ENCODE assay signal across 26 cellular contexts in the genomic region with DNA sequence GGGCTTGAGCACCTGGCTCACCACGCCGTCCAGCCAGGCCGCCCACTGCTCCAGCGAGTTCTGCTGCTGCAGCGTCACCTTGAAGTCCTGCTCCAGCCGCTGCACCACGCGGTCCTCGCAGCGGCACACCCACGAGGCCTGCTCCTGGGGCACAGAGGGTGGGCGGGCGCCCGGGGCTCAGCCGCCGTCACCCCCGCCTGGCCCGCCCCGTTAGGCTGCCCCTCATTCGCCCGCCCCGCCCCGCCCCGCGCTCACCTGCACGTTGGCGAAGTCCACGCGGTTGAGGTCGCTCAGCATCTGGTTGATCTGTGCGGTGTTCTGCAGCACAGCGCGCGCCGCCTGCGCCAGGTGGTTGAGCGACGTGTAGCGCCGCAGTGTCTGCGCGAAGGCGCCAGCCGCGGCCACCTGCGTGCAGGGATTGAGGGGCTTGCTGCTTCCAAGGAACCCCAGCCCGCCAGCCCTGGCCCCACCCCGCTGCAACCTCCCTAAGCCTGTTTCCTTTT. TPM values are rescaled to one million over a fixed set of nuclear protein-coding genes. Genes with fewer than 3 reads are reported as not detected.
DNase-seq lines count a peak whose midpoint lies in the region; ATAC-seq and TF ChIP-seq lines count a peak whose summit lies in the region.
"Had no signal": no experiment of that assay in that cellular context is flagged by ENCODE, and none has a peak within 500 bp of the region (broad histone marks: within the 10 kb centered on the region; RNA-seq: fewer than 3 reads in every experiment).

No MANE protein-coding gene starts in this region.

- H3K4me2 ChIP-seq in SK-N-SH (no peak overlapping the region), hepatocyte (no peak overlapping the region), smooth muscle cell (peak overlapping the region; percentile 83)

- H2AFZ ChIP-seq in SK-N-SH (ENCODE audit: low read depth) (no peak overlapping the region), hepatocyte (no peak overlapping the region), smooth muscle cell (ENCODE audit: low read depth) (no peak overlapping the region)
- H2AFZ ChIP-seq: neural progenitor cell had no signal

- H3K9me2 ChIP-seq in SK-N-SH (no peaks in the 10 kb centered on the region), hepatocyte (replicated peaks; ENCODE audit: insufficient read depth) (no peaks in the 10 kb centered on the region)

- H3K4me3 ChIP-seq in SK-N-SH (ENCODE audit: low read depth in 2 of 2, low read length in 1 of 2) = no peak overlapping the region
- no peak overlapping the region for H3K4me3 ChIP-seq in hepatocyte
- no peak overlapping the region for H3K4me3 ChIP-seq in smooth muscle cell
- H3K4me3 ChIP-seq: cardiac muscle cell, colonic mucosa had no signal

- TF ChIP-seq POLR2A in erythroblast (IDR thresholded peaks at IDR 0.05; ENCODE audit: low read length) = no peak

- no peaks in the 10 kb centered on the region for H3K79me2 ChIP-seq in SK-N-SH (ENCODE audit: insufficient read depth)
- no peaks in the 10 kb centered on the region for H3K79me2 ChIP-seq in hepatocyte
- no peaks in the 10 kb centered on the region for H3K79me2 ChIP-seq in smooth muscle cell (ENCODE audit: low read depth)

- 97% methylated on average over 31 of the region's 48 CpGs for WGBS in SK-N-SH (ENCODE audit: low lambda C conversion rate)
- 93% methylated on average over 19 of the region's 48 CpGs for WGBS in hepatocyte (ENCODE audit: low lambda C conversion rate, missing lambda C conversion rate)
- WGBS in smooth muscle cell (ENCODE audit: low lambda C conversion rate) = 73% methylated on average over 28 of the region's 48 CpGs

- no peak overlapping the region for H3K27ac ChIP-seq in SK-N-SH (ENCODE audit: low read depth in 2 of 2, low read length in 1 of 2)
- no peak overlapping the region for H3K27ac ChIP-seq in hepatocyte
- no peak overlapping the region for H3K27ac ChIP-seq in smooth muscle cell (ENCODE audit: low read depth)
- H3K27ac ChIP-seq: 22Rv1, ascending aorta, cardiac muscle cell, colonic mucosa, neural progenitor cell, WERI-Rb-1 had no signal

- H3K9ac ChIP-seq in SK-N-SH = no peak overlapping the region
- H3K9ac ChIP-seq in smooth muscle cell (ENCODE audit: low read depth) = no peak overlapping the region
- H3K9ac ChIP-seq: neural progenitor cell had no signal

- CTCF ChIA-PET in SK-N-SH (lab: Yijun Ruan, JAX) = no interaction called here

- H3K9me3 ChIP-seq in SK-N-SH (no peaks in the 10 kb centered on the region), hepatocyte (ENCODE audit: low read depth) (no peaks in the 10 kb centered on the region), smooth muscle cell (replicated peaks; ENCODE audit: low read depth) (no peaks in the 10 kb centered on the region)
- H3K9me3 ChIP-seq: ascending aorta, colonic mucosa had no signal

- ATAC-seq in SK-N-SH treated with all-trans-retinoic acid at 6 μM for 48 hours = peak; percentile 8; the same call in 1 of the 3 replicates
- ATAC-seq in HG03378 (IDR thresholded peaks at IDR 0.05; ENCODE audit: unreplicated experiment) = no peak
- ATAC-seq: sciatic nerve; stimulated activated naive B cell treated with anti-CD40 and anti-IgM and Interleukin-4, amounts not matched to agents 10 μg/mL and 1 μg/mL and 100 μg/mL, for 72 hours had no signal

- H3K4me1 ChIP-seq in SK-N-SH (ENCODE audit: control insufficient read depth in 1 of 2, insufficient read depth in 2 of 2, low read depth in 1 of 2, low read length in 1 of 2) (peaks cover 0 to 2% of the 10 kb centered on the region in 2 experiments; a peak in 1 of 4 replicates), hepatocyte (ENCODE audit: insufficient read depth) (no peaks in the 10 kb centered on the region), smooth muscle cell (ENCODE audit: low read depth) (peaks cover 13% of the 10 kb centered on the region)
- H3K4me1 ChIP-seq: ascending aorta, colonic mucosa had no signal

- TF ChIP-seq RAD21 in SK-N-SH (IDR thresholded peaks at IDR 0.05; ENCODE audit: low read length) = no peak

- TF ChIP-seq EP300 in SK-N-SH (IDR thresholded peaks at IDR 0.05; ENCODE audit: borderline replicate concordance in 1 of 2, low read depth in 1 of 2, low read length in 1 of 2) = no peak

- H4K20me1 ChIP-seq in SK-N-SH (ENCODE audit: insufficient read depth) = no peaks in the 10 kb centered on the region
- H4K20me1 ChIP-seq in hepatocyte (ENCODE audit: insufficient read depth, poor library complexity, severe bottlenecking) = no peaks in the 10 kb centered on the region
- no peaks in the 10 kb centered on the region for H4K20me1 ChIP-seq in smooth muscle cell (ENCODE audit: low read depth)

- H3K27me3 ChIP-seq in SK-N-SH (ENCODE audit: insufficient read depth) (no peaks in the 10 kb centered on the region), hepatocyte (no peaks in the 10 kb centered on the region), smooth muscle cell (ENCODE audit: low read depth) (no peaks in the 10 kb centered on the region)
- H3K27me3 ChIP-seq: ascending aorta, colonic mucosa had no signal

- POLR2A ChIA-PET in SK-N-SH (lab: Yijun Ruan, JAX) = no interaction called here

- TF ChIP-seq CTCF in SK-N-SH (IDR thresholded peaks at IDR 0.05) (no peak), hepatocyte (IDR thresholded peaks at IDR 0.05; ENCODE audit: poor library complexity) (no peak), smooth muscle cell (IDR thresholded peaks at IDR 0.05; ENCODE audit: borderline replicate concordance, insufficient read depth, poor library complexity, severe bottlenecking) (no peak)

- peaks cover 7% of the 10 kb centered on the region for H3F3A ChIP-seq in SK-N-SH (replicated peaks; ENCODE audit: insufficient read depth)
- H3F3A ChIP-seq in smooth muscle cell (ENCODE audit: low read depth) = peaks cover 9% of the 10 kb centered on the region

- H3K36me3 ChIP-seq in SK-N-SH (replicated peaks in 1 of 2; ENCODE audit: control insufficient read depth in 1 of 2, insufficient read depth in 2 of 2, low read length in 1 of 2) (peaks cover 0 to 35% of the 10 kb centered on the region in 2 experiments), hepatocyte (replicated peaks; ENCODE audit: insufficient read depth, low read depth) (no peaks in the 10 kb centered on the region), smooth muscle cell (ENCODE audit: low read depth) (no peaks in the 10 kb centered on the region)
- H3K36me3 ChIP-seq: neural progenitor cell had no signal

- no peak for DNase-seq in SK-N-SH
- DNase-seq in hepatocyte (ENCODE audit: low spot score) = peak; percentile 2
- DNase-seq in smooth muscle cell (lab: John Stamatoyannopoulos, UW; ENCODE audit: unreplicated experiment) = no peak
- no peak for DNase-seq in erythroblast (lab: John Stamatoyannopoulos, UW)
- DNase-seq: activated CD4-positive, alpha-beta T cell treated with anti-CD3 and anti-CD28 coated beads, Interleukin-2, amount 10 ng/mL, durations not matched to agents 24 days and 14 days; activated gamma-delta T cell; activated naive CD8-positive, alpha-beta T cell treated with anti-CD3 and anti-CD28 coated beads, Interleukin-2, amount 10 ng/mL, durations not matched to agents 7 days and 5 days; activated T-cell treated with anti-CD3 and anti-CD28 coated beads, Interleukin-2, amount 50 U/mL, for 24 hours; CD4-positive, CD25-positive, alpha-beta regulatory T cell; colonic mucosa; effector CD8-positive, alpha-beta T cell; head of caudate nucleus; left colon; stimulated activated CD4-positive, alpha-beta T cell treated with anti-CD3 and anti-CD28 coated beads, Interleukin-4, amount 100 ng/mL, for 4 hours; stimulated activated naive B cell treated with anti-CD40 and anti-IgM and Interleukin-4, amounts not matched to agents 10 μg/mL and 1 μg/mL and 100 μg/mL, for 72 hours; T-helper 9 cell; WERI-Rb-1 had no signal

TF ChIP-seq in SK-N-SH treated with all-trans-retinoic acid at 6 μM for 48 hours, 23 proteins besides CTCF, POLR2A, EP300 and RAD21 (continues in another document):
- no peak for TF ChIP-seq GLIS3 (CRISPR knock-in tag; IDR thresholded peaks at IDR 0.05)
- TF ChIP-seq BACH2 (CRISPR knock-in tag; IDR thresholded peaks at IDR 0.05; ENCODE audit: borderline replicate concordance) = no peak
- no peak for TF ChIP-seq PPARA (CRISPR knock-in tag; IDR thresholded peaks at IDR 0.05; ENCODE audit: borderline replicate concordance)

TF ChIP-seq in SK-N-SH, 30 proteins besides CTCF, POLR2A, EP300 and RAD21 (continues in another document):
- TF ChIP-seq MEF2A (IDR thresholded peaks at IDR 0.05; ENCODE audit: borderline replicate concordance, low read depth) = no peak
- TF ChIP-seq ELF1 (IDR thresholded peaks at IDR 0.05) = no peak

RNA-seq across cellular contexts. Expression of a gene that starts 11.3 kb away (rescaled TPM):
- 36.7 and 55.6 TPM in 2 replicates for polyA plus RNA-seq in SK-N-SH (2012; rRNA removed)
- polyA plus RNA-seq in SK-N-SH (2012; cell fraction: cytosol; rRNA removed) = 12.5 and 21.6 TPM in 2 replicates
- polyA plus RNA-seq in SK-N-SH (2012; cell fraction: nucleus; rRNA removed) = 239 and 253 TPM in 2 replicates
- 9.3 and 13.4 TPM in 2 replicates for total RNA-seq in hepatocyte
- 16.4 and 19.0 TPM in 2 replicates for polyA plus RNA-seq in hepatocyte
- total RNA-seq in smooth muscle cell = 12.4 and 15.9 TPM in 2 replicates
- 27.0 and 30.9 TPM in 2 replicates for polyA plus RNA-seq in smooth muscle cell

RNA-seq across cellular contexts. Expression of a gene that starts 25.4 kb away (rescaled TPM):
- 4.2 and 7.5 TPM in 2 replicates for polyA plus RNA-seq in SK-N-SH (2012; rRNA removed)
- polyA plus RNA-seq in SK-N-SH (2012; cell fraction: cytosol; rRNA removed) = 5.1 and 7.2 TPM in 2 replicates
- polyA plus RNA-seq in SK-N-SH (2012; cell fraction: nucleus; rRNA removed) = 11.8 and 14.5 TPM in 2 replicates
- total RNA-seq in hepatocyte = 0.17 TPM in 1 of 2 replicates, not detected in the other
- 2.4 and 3.3 TPM in 2 replicates for polyA plus RNA-seq in hepatocyte
- total RNA-seq in smooth muscle cell = 5.2 and 8.9 TPM in 2 replicates
- 34.3 and 53.9 TPM in 2 replicates for polyA plus RNA-seq in smooth muscle cell
- total RNA-seq: activated CD4-positive, alpha-beta T cell treated with anti-CD3 and anti-CD28 coated beads, Interleukin-2, amount 10 ng/mL, durations not matched to agents 24 days and 14 days; CD4-positive, CD25-positive, alpha-beta regulatory T cell; Daoy; NCI-H460 had no signal
- polyA plus RNA-seq: cardiac muscle cell had no signal

RNA-seq across cellular contexts. Expression of a gene that starts 42.5 kb away (rescaled TPM):
- polyA plus RNA-seq in SK-N-SH (2012; rRNA removed) = 0.54 and 1.5 TPM in 2 replicates
- polyA plus RNA-seq in SK-N-SH (2012; cell fraction: cytosol; rRNA removed) = 0.64 and 1.2 TPM in 2 replicates
- 6.2 and 9.3 TPM in 2 replicates for polyA plus RNA-seq in SK-N-SH (2012; cell fraction: nucleus; rRNA removed)
- total RNA-seq in hepatocyte = 2.2 and 4.2 TPM in 2 replicates
- 2.4 and 4.1 TPM in 2 replicates for polyA plus RNA-seq in hepatocyte
- 0.45 and 2.2 TPM in 2 replicates for total RNA-seq in smooth muscle cell
- polyA plus RNA-seq in smooth muscle cell = 2.2 and 2.8 TPM in 2 replicates

RNA-seq across cellular contexts. Expression of a gene that starts 57.7 kb away (rescaled TPM):
- 18.7 and 24.2 TPM in 2 replicates for polyA plus RNA-seq in SK-N-SH (2012; rRNA removed)
- 8.1 and 13.2 TPM in 2 replicates for polyA plus RNA-seq in SK-N-SH (2012; cell fraction: cytosol; rRNA removed)
- polyA plus RNA-seq in SK-N-SH (2012; cell fraction: nucleus; rRNA removed) = 97.6 and 109 TPM in 2 replicates
- total RNA-seq in hepatocyte = 14.8 and 20.8 TPM in 2 replicates
- 40.9 and 43.3 TPM in 2 replicates for polyA plus RNA-seq in hepatocyte
- total RNA-seq in smooth muscle cell = 8.0 and 9.5 TPM in 2 replicates
- 26.3 and 28.0 TPM in 2 replicates for polyA plus RNA-seq in smooth muscle cell

RNA-seq across cellular contexts. Expression of a gene that starts 57.7 kb away (rescaled TPM):
- polyA plus RNA-seq in SK-N-SH (2012; rRNA removed) (1.5 and 1.8 TPM in 2 replicates), hepatocyte (3.2 and 4.5 TPM in 2 replicates), smooth muscle cell (2.2 and 3.3 TPM in 2 replicates)
- polyA plus RNA-seq in SK-N-SH (2012; cell fraction: cytosol; rRNA removed) = 0.51 and 0.89 TPM in 2 replicates
- 5.1 and 5.3 TPM in 2 replicates for polyA plus RNA-seq in SK-N-SH (2012; cell fraction: nucleus; rRNA removed)
- total RNA-seq in hepatocyte (2.2 and 14.4 TPM in 2 replicates), smooth muscle cell (0.72 and 1.2 TPM in 2 replicates)
- total RNA-seq: ascending aorta had no signal
